In the genomic region with DNA sequence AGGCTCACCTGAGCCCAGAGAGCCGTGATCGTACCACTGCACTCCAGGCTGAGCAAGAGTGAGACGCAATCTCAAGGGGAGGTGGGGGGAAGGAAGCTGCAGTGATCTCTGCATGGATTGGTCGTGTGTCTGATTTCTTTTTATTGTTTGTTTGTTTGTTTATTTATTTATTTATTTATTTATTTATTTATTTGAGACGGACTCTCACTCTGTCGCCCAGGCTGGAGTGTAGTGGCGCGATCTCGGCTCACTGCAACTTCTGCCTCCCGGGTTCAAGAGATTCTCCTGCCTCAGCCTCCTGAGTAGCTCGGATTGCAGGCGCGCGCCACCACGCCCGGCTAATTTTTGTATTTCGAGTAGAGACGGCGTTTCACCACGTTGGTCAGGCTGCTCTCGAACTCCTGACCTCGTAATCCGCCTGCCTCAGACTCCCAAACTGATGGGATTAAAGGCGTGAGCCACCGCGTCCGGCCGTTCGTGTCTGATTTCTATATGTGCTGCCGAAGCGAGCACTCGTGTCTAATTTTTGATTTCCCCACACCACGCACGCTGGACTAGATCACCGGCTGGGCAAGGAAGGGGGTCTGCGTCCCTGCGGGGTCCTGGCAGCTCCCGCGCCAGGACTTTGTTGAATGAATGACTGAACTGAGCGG, we compare ENCODE assay signal across 9 cellular contexts. TPM values are rescaled to one million over a fixed set of nuclear protein-coding genes. Genes with fewer than 3 reads are reported as not detected.
A peak's percentile ranks its signal among the peaks of the same experiment; 100 is the strongest.
DNase-seq lines count a peak whose midpoint lies in the region; ATAC-seq, FAIRE-seq and TF ChIP-seq lines count a peak whose summit lies in the region.
"Had no signal": no experiment of that assay in that cellular context is flagged by ENCODE, and none has a peak within 500 bp of the region (broad histone marks: within the 10 kb centered on the region; RNA-seq: fewer than 3 reads in every experiment).

No MANE protein-coding gene starts in this region.

- WGBS in HUES64 = 44% methylated on average over 39 of the region's 40 CpGs

- peak overlapping the region; percentile 61 for H3K27ac ChIP-seq in HUES64 (ENCODE audit: low read depth, low read length)
- no peak overlapping the region for H3K27ac ChIP-seq in muscle layer of duodenum (ENCODE audit: low read length)

- peak overlapping the region; percentile 44; the same call in 1 of the 2 replicates for H3K9ac ChIP-seq in HUES64 (ENCODE audit: low read depth, low read length)

- peaks cover 16% of the 10 kb centered on the region for H3K36me3 ChIP-seq in HUES64 (ENCODE audit: insufficient read depth, low read length)
- H3K36me3 ChIP-seq in bronchial epithelial cell (ENCODE audit: control insufficient read depth, insufficient read depth, low read length) = peaks cover 10% of the 10 kb centered on the region
- H3K36me3 ChIP-seq in muscle layer of duodenum (ENCODE audit: control insufficient read depth in 1 of 2, insufficient read depth in 2 of 2, low read length in 2 of 2) = peaks cover 3 to 24% of the 10 kb centered on the region in 2 donors

- H3K9me3 ChIP-seq in HUES64 (ENCODE audit: insufficient read depth, low read depth, low read length) = no peaks in the 10 kb centered on the region
- H3K9me3 ChIP-seq in muscle layer of duodenum (ENCODE audit: control insufficient read depth in 1 of 2, low read length in 2 of 2) = no peaks in the 10 kb centered on the region

- H3K27me3 ChIP-seq in HUES64 (ENCODE audit: insufficient read depth, low read length) (no peaks in the 10 kb centered on the region), bronchial epithelial cell (ENCODE audit: control insufficient read depth, insufficient read depth, low read length) (no peaks in the 10 kb centered on the region), muscle layer of duodenum (ENCODE audit: low read depth, low read length) (peaks cover 14% of the 10 kb centered on the region)

- no peak for DNase-seq in AG04449 (ENCODE audit: low read depth, low spot score)
- DNase-seq in bronchial epithelial cell (ENCODE audit: low read depth) = no peak
- no peak for DNase-seq in RPMI8226

- POLR2A ChIA-PET in AG04449 (lab: Yijun Ruan, JAX) = interaction anchor here (1.2 to 5.7 kb wide), 9 partner anchors 9 to 138 kb away, joined by 3 to 40 read pairs (median 6); no protein-coding TSS in a partner anchor

- H3K4me3 ChIP-seq in AG04449 (ENCODE audit: low read depth, low read length) (peak overlapping the region; percentile 98), HUES64 (ENCODE audit: low read length) (peak overlapping the region; percentile 78), bronchial epithelial cell (ENCODE audit: low read depth, low read length) (peak overlapping the region; percentile 97), muscle layer of duodenum (ENCODE audit: low read depth in 1 of 2, low read length in 2 of 2) (peak overlapping the region; percentile 48 to 81)

- ATAC-seq in HG02610 (IDR thresholded peaks at IDR 0.05; ENCODE audit: unreplicated experiment) (no peak), HG03439 (IDR thresholded peaks at IDR 0.05; ENCODE audit: unreplicated experiment) (no peak), HG02884 (IDR thresholded peaks at IDR 0.05; ENCODE audit: unreplicated experiment) (no peak)

- TF ChIP-seq CTCF in AG04449 (IDR thresholded peaks at IDR 0.05; ENCODE audit: insufficient read depth, low read length, missing control alignments) (no peak), bronchial epithelial cell (IDR thresholded peaks at IDR 0.05; ENCODE audit: insufficient read depth, low read length, severe bottlenecking) (no peak)

- no peak for FAIRE-seq in bronchial epithelial cell (lab: Jason Lieb, UNC)
- FAIRE-seq: endometrium had no signal

- H3K4me1 ChIP-seq in HUES64 (ENCODE audit: insufficient read depth, low read length) = peaks cover 18% of the 10 kb centered on the region
- H3K4me1 ChIP-seq in muscle layer of duodenum (ENCODE audit: control insufficient read depth in 1 of 2, insufficient read depth in 2 of 2, low read length in 2 of 2) = peaks cover 15 to 34% of the 10 kb centered on the region in 2 donors

- CTCF ChIA-PET in AG04449 (lab: Yijun Ruan, JAX) = interaction anchor here (0.7 to 6.5 kb wide), 8 partner anchors 7 to 110 kb away, joined by 3 to 71 read pairs (median 4); a partner anchor contains a TSS

RNA-seq across cellular contexts. Expression of a gene that starts 0.4 kb away (rescaled TPM):
- 63.8 TPM for polyA plus RNA-seq in HUES64 (2013, experiment 1 of 2)
- polyA plus RNA-seq in HUES64 (2013, experiment 2 of 2) = 60.7 TPM
- 440 and 686 TPM in 2 replicates for total RNA-seq in bronchial epithelial cell

RNA-seq across cellular contexts. Expression of a gene that starts 1.7 kb away (rescaled TPM):
- polyA plus RNA-seq in HUES64 (2013, experiment 1 of 2) = 517 TPM
- polyA plus RNA-seq in HUES64 (2013, experiment 2 of 2) = 422 TPM
- total RNA-seq in bronchial epithelial cell = not detected in 2 replicates

RNA-seq across cellular contexts. Expression of a gene that starts 4.0 kb away (rescaled TPM):
- polyA plus RNA-seq in HUES64 (2013, experiment 1 of 2) = 64.6 TPM
- polyA plus RNA-seq in HUES64 (2013, experiment 2 of 2) = 74.2 TPM
- 1.1 and 5.6 TPM in 2 replicates for total RNA-seq in bronchial epithelial cell

RNA-seq across cellular contexts. Expression of a gene that starts 4.1 kb away (rescaled TPM):
- polyA plus RNA-seq in HUES64 (2013, experiment 1 of 2) = 53.2 TPM
- polyA plus RNA-seq in HUES64 (2013, experiment 2 of 2) = 46.4 TPM
- 23.7 and 28.4 TPM in 2 replicates for total RNA-seq in bronchial epithelial cell

RNA-seq across cellular contexts. Expression of a gene that starts 7.0 kb away (rescaled TPM):
- 0.25 TPM for polyA plus RNA-seq in HUES64 (2013, experiment 1 of 2)
- 0.44 TPM for polyA plus RNA-seq in HUES64 (2013, experiment 2 of 2)
- total RNA-seq in bronchial epithelial cell = under 0.01 and 0.13 TPM in 2 replicates
